ENCODE assay signal across 9 cellular contexts in the genomic region with DNA sequence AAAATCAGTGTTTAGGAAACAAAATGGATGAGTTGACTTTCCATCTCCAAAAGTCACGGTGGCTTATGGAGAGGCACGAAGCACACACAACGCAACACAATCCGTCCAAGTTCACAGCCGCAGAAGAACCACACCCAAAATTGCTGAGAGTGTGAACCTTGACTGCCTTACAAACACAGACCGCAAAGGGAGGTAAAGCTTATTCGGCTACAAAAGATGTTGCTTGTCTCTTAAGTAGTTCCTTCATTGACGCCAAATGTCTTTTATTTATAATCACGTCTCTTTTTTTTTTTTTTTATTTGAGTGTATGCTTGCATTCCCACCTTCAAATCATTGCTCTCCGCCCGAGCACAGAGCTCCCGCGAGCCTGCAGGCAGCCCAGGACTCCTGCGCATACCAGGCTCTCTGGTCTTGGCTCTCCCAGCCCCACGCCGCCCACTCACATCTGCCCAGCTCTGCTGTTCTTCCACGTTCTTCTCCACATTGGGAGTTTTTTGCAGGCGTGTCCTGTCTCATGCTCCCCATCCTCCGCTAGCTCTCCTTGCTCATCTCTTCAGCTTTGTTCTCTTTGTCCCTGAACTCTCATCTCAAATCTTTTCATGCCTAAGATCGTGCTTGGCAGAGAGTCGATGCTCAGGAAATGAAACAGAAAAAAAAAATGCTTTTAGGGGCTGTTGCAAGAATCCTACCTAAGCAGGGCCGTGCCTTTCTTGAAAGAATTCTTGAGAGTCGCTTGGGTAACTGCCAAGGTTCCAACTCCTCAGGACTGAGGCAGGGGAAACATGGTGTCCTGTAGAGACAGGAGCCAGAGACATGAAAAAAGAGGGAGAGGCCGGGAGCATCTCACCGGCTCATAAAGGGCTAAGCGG. TPM values are rescaled to one million over a fixed set of nuclear protein-coding genes. Genes with fewer than 3 reads are reported as not detected.
A peak's percentile ranks its signal among the peaks of the same experiment; 100 is the strongest.
DNase-seq lines count a peak whose midpoint lies in the region; ATAC-seq and FAIRE-seq lines count a peak whose summit lies in the region.
"Had no signal": no experiment of that assay in that cellular context is flagged by ENCODE, and none has a peak within 500 bp of the region (broad histone marks: within the 10 kb centered on the region; RNA-seq: fewer than 3 reads in every experiment).

No MANE protein-coding gene starts in this region.

- peak overlapping the region; percentile 87 for H3K27ac Mint-ChIP-seq in activated naive CD8-positive, alpha-beta T cell treated with anti-CD3 and anti-CD28 coated beads for 36 hours

- H3K36me3 Mint-ChIP-seq in activated naive CD8-positive, alpha-beta T cell treated with anti-CD3 and anti-CD28 coated beads for 36 hours: peaks cover 6% of the 10 kb centered on the region

- H3K4me1 Mint-ChIP-seq in activated naive CD8-positive, alpha-beta T cell treated with anti-CD3 and anti-CD28 coated beads for 36 hours: peaks cover 64% of the 10 kb centered on the region

- FAIRE-seq in urothelium cell line (lab: Jason Lieb, UNC): no peak

- no peak for ATAC-seq in GM19023 (IDR thresholded peaks at IDR 0.05; ENCODE audit: unreplicated experiment)

- DNase-seq in stimulated activated CD4-positive, alpha-beta T cell treated with anti-CD3 and anti-CD28 coated beads, Interleukin-15, amount 100 ng/mL, for 24 hours: peak; percentile 44
- no peak for DNase-seq in stimulated activated CD4-positive, alpha-beta T cell treated with anti-CD3 and anti-CD28 coated beads, Interleukin-12 subunit alpha, Interleukin-12 subunit beta, amount 100 ng/mL, for 4 hours
- peak; percentile 24 for DNase-seq in activated naive CD8-positive, alpha-beta T cell treated with anti-CD3 and anti-CD28 coated beads for 36 hours
- DNase-seq in middle frontal gyrus (ENCODE audit: extremely low spot score, low spot score) (peak; percentile 39), urothelium cell line (ENCODE audit: low spot score) (peak; percentile 53), NCI-H510A (lab: John Stamatoyannopoulos, UW) (no peak), AML-193 (lab: John Stamatoyannopoulos, UW) (no peak)
- DNase-seq: colonic mucosa had no signal

- peak overlapping the region; percentile 78 for H3K4me3 Mint-ChIP-seq in activated naive CD8-positive, alpha-beta T cell treated with anti-CD3 and anti-CD28 coated beads for 36 hours

- H3K27me3 Mint-ChIP-seq in activated naive CD8-positive, alpha-beta T cell treated with anti-CD3 and anti-CD28 coated beads for 36 hours: no peaks in the 10 kb centered on the region

- peaks cover 3% of the 10 kb centered on the region for H3K9me3 Mint-ChIP-seq in activated naive CD8-positive, alpha-beta T cell treated with anti-CD3 and anti-CD28 coated beads for 36 hours

RNA-seq across cellular contexts. Expression of gene LY86, which starts 25.8 kb away (rescaled TPM):
- 1 to 10 TPM; 1.2 to 1.3 TPM for total RNA-seq in activated naive CD8-positive, alpha-beta T cell treated with anti-CD3 and anti-CD28 coated beads for 36 hours

Comparison
In these comparisons a context has a peak if more than half of its experiments do, and no peak if none do; other contexts are left out.
1. DNase-seq: peak in stimulated activated CD4-positive, alpha-beta T cell treated with anti-CD3 and anti-CD28 coated beads, Interleukin-15, amount 100 ng/mL, for 24 hours (single experiment), activated naive CD8-positive, alpha-beta T cell treated with anti-CD3 and anti-CD28 coated beads for 36 hours (single experiment), middle frontal gyrus (single experiment) and urothelium cell line (single experiment); none in stimulated activated CD4-positive, alpha-beta T cell treated with anti-CD3 and anti-CD28 coated beads, Interleukin-12 subunit alpha, Interleukin-12 subunit beta, amount 100 ng/mL, for 4 hours (single experiment), NCI-H510A (single experiment) and AML-193 (0 of 2).